Comparison of ENCODE assay signal across 17 cellular contexts in the genomic region with DNA sequence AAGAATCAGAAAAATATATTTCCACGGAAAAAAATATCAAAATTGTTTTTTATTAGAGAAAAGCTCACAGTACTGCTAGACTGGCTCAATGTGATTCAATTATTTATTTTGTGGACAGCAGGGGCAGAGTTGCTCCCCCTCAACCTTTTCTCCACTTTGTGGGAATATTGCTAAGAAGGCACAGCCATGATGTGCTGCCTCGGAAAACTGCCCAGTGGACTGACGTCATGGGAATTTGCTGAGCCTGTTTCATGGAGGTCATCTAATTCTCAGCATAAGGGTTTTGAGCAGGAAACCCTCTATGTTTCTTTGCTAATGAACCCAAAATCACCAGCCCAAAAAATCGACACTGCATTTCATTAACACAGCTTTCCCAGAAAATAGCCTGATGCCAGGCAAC.
DNase-seq lines count a peak whose midpoint lies in the region; ATAC-seq, FAIRE-seq and TF ChIP-seq lines count a peak whose summit lies in the region.
"Had no signal": no experiment of that assay in that cellular context is flagged by ENCODE, and none has a peak within 500 bp of the region (broad histone marks: within the 10 kb centered on the region; RNA-seq: fewer than 3 reads in every experiment).

No MANE protein-coding gene starts in this region.

- H3K36me3 Mint-ChIP-seq in endodermal cell (ENCODE audit: low read depth) = no peaks in the 10 kb centered on the region
- H3K36me3 Mint-ChIP-seq: memory B cell had no signal

- ATAC-seq in GM21423 (IDR thresholded peaks at IDR 0.05; ENCODE audit: unreplicated experiment) = no peak
- ATAC-seq: A549, T-helper 17 cell had no signal

- H3K4me1 ChIP-seq in endodermal cell (ENCODE audit: control insufficient read depth, insufficient read depth, low read length) = no peaks in the 10 kb centered on the region
- no peaks in the 10 kb centered on the region for H3K4me1 ChIP-seq in effector memory CD4-positive, alpha-beta T cell (ENCODE audit: control insufficient read depth, insufficient read depth, low read length, poor library complexity, severe bottlenecking)
- H3K4me1 ChIP-seq: A549, breast epithelium had no signal

- no peak overlapping the region for H3K27ac ChIP-seq in endodermal cell (ENCODE audit: low read depth, low read length)
- H3K27ac ChIP-seq in effector memory CD4-positive, alpha-beta T cell (ENCODE audit: insufficient read depth, low read length, poor library complexity, severe bottlenecking) = no peak overlapping the region
- H3K27ac ChIP-seq: A549, breast epithelium had no signal

- DNase-seq in A172 (ENCODE audit: low spot score) (peak; percentile 57), MG63 (peak; percentile 58), endodermal cell (no peak), GM20000 (ENCODE audit: low spot score) (no peak), OCI-M2 (lab: John Stamatoyannopoulos, UW; ENCODE audit: unreplicated experiment) (no peak)
- no peak for DNase-seq in effector memory CD4-positive, alpha-beta T cell
- DNase-seq: activated CD4-positive, alpha-beta T cell treated with anti-CD3 and anti-CD28 coated beads, Interleukin-2, amount 10 ng/mL, durations not matched to agents 24 days and 14 days; NCI-H1930; NCI-H526 treated with DMSO at 0.1 percent for 48 hours; T-helper 17 cell had no signal

- H3K9me3 ChIP-seq in MG63 (no peaks in the 10 kb centered on the region), endodermal cell (ENCODE audit: control insufficient read depth, low read length) (no peaks in the 10 kb centered on the region)
- no peaks in the 10 kb centered on the region for H3K9me3 ChIP-seq in effector memory CD4-positive, alpha-beta T cell (ENCODE audit: control insufficient read depth, low read length)
- H3K9me3 ChIP-seq: A549, breast epithelium had no signal

- H3K4me3 ChIP-seq in MG63 = no peak overlapping the region
- no peak overlapping the region for H3K4me3 ChIP-seq in endodermal cell (ENCODE audit: low read length)
- H3K4me3 ChIP-seq in effector memory CD4-positive, alpha-beta T cell (ENCODE audit: insufficient read depth, low read depth, low read length, poor library complexity, severe bottlenecking) = no peak overlapping the region
- H3K4me3 ChIP-seq: A549, breast epithelium had no signal

- H3K9me3 Mint-ChIP-seq in endodermal cell = no peaks in the 10 kb centered on the region
- H3K9me3 Mint-ChIP-seq: activated CD4-positive, alpha-beta T cell treated with anti-CD3 and anti-CD28 coated beads, Interleukin-2, amount 10 ng/mL, durations not matched to agents 24 days and 14 days; activated T-helper 1 cell treated with anti-CD3 and anti-CD28 coated beads, Interleukin-12 subunit alpha, Interleukin-12 subunit beta, Interleukin-2, Interleukin-4 antibody, amounts not matched to agents 30 ng/mL and 10 ng/mL and 1 ng/mL, durations not matched to agents 14 hours and 24 hours and 36 hours; memory B cell had no signal

- H3K36me3 ChIP-seq in MG63 = no peaks in the 10 kb centered on the region
- no peaks in the 10 kb centered on the region for H3K36me3 ChIP-seq in endodermal cell (ENCODE audit: control insufficient read depth, insufficient read depth, low read length)
- H3K36me3 ChIP-seq in effector memory CD4-positive, alpha-beta T cell (ENCODE audit: control insufficient read depth, insufficient read depth, low read length) = no peaks in the 10 kb centered on the region
- H3K36me3 ChIP-seq: breast epithelium had no signal

- no peaks in the 10 kb centered on the region for H3K27me3 ChIP-seq in MG63
- no peaks in the 10 kb centered on the region for H3K27me3 ChIP-seq in endodermal cell (ENCODE audit: control insufficient read depth, insufficient read depth, low read length, poor library complexity, severe bottlenecking)
- H3K27me3 ChIP-seq in effector memory CD4-positive, alpha-beta T cell (replicated peaks; ENCODE audit: control insufficient read depth, insufficient read depth, low read length, poor library complexity, severe bottlenecking) = no peaks in the 10 kb centered on the region
- H3K27me3 ChIP-seq: breast epithelium had no signal

- no peak overlapping the region for H3K4me3 Mint-ChIP-seq in endodermal cell
- H3K4me3 Mint-ChIP-seq: activated CD4-positive, alpha-beta T cell treated with anti-CD3 and anti-CD28 coated beads, Interleukin-2, amount 10 ng/mL, durations not matched to agents 24 days and 14 days; activated T-helper 1 cell treated with anti-CD3 and anti-CD28 coated beads, Interleukin-12 subunit alpha, Interleukin-12 subunit beta, Interleukin-2, Interleukin-4 antibody, amounts not matched to agents 30 ng/mL and 10 ng/mL and 1 ng/mL, durations not matched to agents 14 hours and 24 hours and 36 hours; memory B cell; T-helper 17 cell had no signal

- H3K27me3 Mint-ChIP-seq in endodermal cell (ENCODE audit: insufficient read depth) = no peaks in the 10 kb centered on the region
- H3K27me3 Mint-ChIP-seq: activated CD4-positive, alpha-beta T cell treated with anti-CD3 and anti-CD28 coated beads, Interleukin-2, amount 10 ng/mL, durations not matched to agents 24 days and 14 days; memory B cell; T-helper 17 cell had no signal

- H3K9ac ChIP-seq in endodermal cell (ENCODE audit: extremely low read depth, low read length, poor library complexity, severe bottlenecking) = no peak overlapping the region

- WGBS in endodermal cell (ENCODE audit: insufficient coverage in 1 of 2, insufficient read length in 1 of 2), 2 experiments = 80 to 89% methylated on average over 1 to 4 of the region's 4 CpGs

- TF ChIP-seq CTCF in endodermal cell (conservative IDR thresholded peaks at IDR 0.05) (peak; percentile 28), GM20000 (IDR thresholded peaks at IDR 0.05; ENCODE audit: extremely low read depth, missing control alignments) (no peak)

- no peak overlapping the region for H3K27ac Mint-ChIP-seq in endodermal cell
- H3K27ac Mint-ChIP-seq: activated CD4-positive, alpha-beta T cell treated with anti-CD3 and anti-CD28 coated beads, Interleukin-2, amount 10 ng/mL, durations not matched to agents 24 days and 14 days; activated T-helper 1 cell treated with anti-CD3 and anti-CD28 coated beads, Interleukin-12 subunit alpha, Interleukin-12 subunit beta, Interleukin-2, Interleukin-4 antibody, amounts not matched to agents 30 ng/mL and 10 ng/mL and 1 ng/mL, durations not matched to agents 14 hours and 24 hours and 36 hours; memory B cell; T-helper 17 cell had no signal

- H3K4me1 Mint-ChIP-seq in endodermal cell = peaks cover 11% of the 10 kb centered on the region
- H3K4me1 Mint-ChIP-seq: activated CD4-positive, alpha-beta T cell treated with anti-CD3 and anti-CD28 coated beads, Interleukin-2, amount 10 ng/mL, durations not matched to agents 24 days and 14 days; memory B cell; T-helper 17 cell had no signal

- FAIRE-seq in islet of Langerhans (lab: Jason Lieb, UNC) = peak; percentile 90
- FAIRE-seq: A549, RCC 7860 had no signal

Comparison
In these comparisons a context has a peak if more than half of its experiments do, and no peak if none do; other contexts are left out.
1. DNase-seq: peak in A172 (single experiment) and MG63 (single experiment); none in endodermal cell (single experiment), effector memory CD4-positive, alpha-beta T cell (0 of 3), GM20000 (single experiment) and OCI-M2 (single experiment).